23 cellular contexts compared by ENCODE assay signal in the genomic region with DNA sequence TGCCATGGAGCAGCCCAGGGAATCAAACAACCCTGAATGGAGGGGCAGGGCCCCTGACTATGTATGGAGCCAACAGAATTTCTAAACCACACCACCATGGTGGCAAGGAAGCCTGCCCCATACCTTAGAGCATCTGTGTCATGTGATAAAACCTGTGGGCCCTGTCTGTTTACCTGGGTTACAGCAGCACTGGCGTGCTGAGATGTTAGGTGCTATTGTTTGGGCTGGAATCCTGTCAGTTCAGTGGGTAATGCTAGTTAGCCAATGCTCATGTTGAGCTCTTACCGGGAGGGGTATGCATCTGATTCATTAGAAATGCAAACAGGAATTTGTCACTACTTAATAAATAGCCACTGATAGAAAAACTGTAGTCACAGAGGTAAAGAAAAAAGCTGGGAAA.
"Had no signal": no experiment of that assay in that cellular context is flagged by ENCODE, and none has a peak within 500 bp of the region (broad histone marks: within the 10 kb centered on the region; RNA-seq: fewer than 3 reads in every experiment).

No MANE protein-coding gene starts in this region.

- H3K27ac Mint-ChIP-seq: naive thymus-derived CD4-positive, alpha-beta T cell; stimulated activated naive B cell treated with anti-CD40 and anti-IgM and Interleukin-4, amounts not matched to agents 10 μg/mL and 1 μg/mL and 100 μg/mL, for 72 hours; stimulated activated naive CD8-positive, alpha-beta T cell treated with anti-CD3 and anti-CD28 coated beads, Interleukin-15, Interleukin-2, amounts not matched to agents 100 ng/mL and 50 ng/mL, for 24 hours had no signal

- H3K27me3 ChIP-seq: ovary, tibial nerve, upper lobe of right lung, uterus had no signal

- H3K27ac ChIP-seq: left ventricle myocardium inferior, ovary, prostate gland, tibial nerve, upper lobe of right lung, uterus had no signal

- H3K4me1 Mint-ChIP-seq: naive thymus-derived CD4-positive, alpha-beta T cell; stimulated activated naive B cell treated with anti-CD40 and anti-IgM and Interleukin-4, amounts not matched to agents 10 μg/mL and 1 μg/mL and 100 μg/mL, for 72 hours had no signal

- H3K36me3 ChIP-seq: left ventricle myocardium inferior, ovary, prostate gland, tibial nerve, upper lobe of right lung, uterus had no signal

- H3K4me3 ChIP-seq: left ventricle myocardium inferior, lung, mucosa of descending colon, ovary, prostate gland, skin epidermis, tibial nerve, upper lobe of right lung, uterus had no signal

- H3K9me3 ChIP-seq: left ventricle myocardium inferior, mucosa of descending colon, ovary, prostate gland, tibial nerve, upper lobe of right lung, uterus had no signal

- H3K4me1 ChIP-seq: prostate gland, upper lobe of right lung, uterus had no signal

- DNase-seq: hippocampal formation; kidney; left colon; left ventricle myocardium inferior; midbrain; mucosa of descending colon; naive thymus-derived CD4-positive, alpha-beta T cell; ovary; retina; right cardiac atrium; stimulated activated CD4-positive, alpha-beta T cell treated with anti-CD3 and anti-CD28 coated beads, Interleukin-12 subunit alpha, Interleukin-12 subunit beta, amount 100 ng/mL, for 4 hours; stimulated activated CD4-positive, alpha-beta T cell treated with anti-CD3 and anti-CD28 coated beads, Interleukin-15, amount 100 ng/mL, for 24 hours; stimulated activated CD4-positive, alpha-beta T cell treated with anti-CD3 and anti-CD28 coated beads, Interleukin-2, amount 100 ng/mL, for 24 hours; stimulated activated CD4-positive, alpha-beta T cell treated with anti-CD3 and anti-CD28 coated beads, Interleukin-4, amount 100 ng/mL, for 1 hour; stimulated activated naive B cell treated with anti-CD40 and anti-IgM and Interleukin-4, amounts not matched to agents 10 μg/mL and 1 μg/mL and 100 μg/mL, for 72 hours; upper lobe of right lung; uterus had no signal

- H3K4me3 Mint-ChIP-seq: naive thymus-derived CD4-positive, alpha-beta T cell; natural killer cell treated with Interleukin-12 subunit alpha and Interleukin-12 subunit beta and Interleukin-15 and Interleukin-18, amount 100 ng/mL, for 72 hours; stimulated activated naive B cell treated with anti-CD40 and anti-IgM and Interleukin-4, amounts not matched to agents 10 μg/mL and 1 μg/mL and 100 μg/mL, for 72 hours; stimulated activated naive CD8-positive, alpha-beta T cell treated with anti-CD3 and anti-CD28 coated beads, Interleukin-15, Interleukin-2, amounts not matched to agents 100 ng/mL and 50 ng/mL, for 24 hours had no signal
